8 cellular contexts compared by ENCODE assay signal in genomic region chr19:11435833-11436313, GRCh38. TPM values are rescaled to one million over a fixed set of nuclear protein-coding genes. Genes with fewer than 3 reads are reported as not detected.
A peak's percentile ranks its signal among the peaks of the same experiment; 100 is the strongest.
DNase-seq lines count a peak whose midpoint lies in the region; ATAC-seq and TF ChIP-seq lines count a peak whose summit lies in the region.

No MANE protein-coding gene starts in this region.

- peak overlapping the region; percentile 99 for H3K27ac Mint-ChIP-seq in T-helper 1 cell treated with Interleukin-12 subunit alpha and Interleukin-12 subunit beta and Interleukin-4 antibody, amounts not matched to agents 30 μg/mL and 1 μg/mL, for 36 hours

- ATAC-seq in HG03378 (IDR thresholded peaks at IDR 0.05; ENCODE audit: unreplicated experiment) (no peak), HG03442 (IDR thresholded peaks at IDR 0.05; ENCODE audit: unreplicated experiment) (no peak)

- peaks cover 12% of the 10 kb centered on the region for H3K4me1 ChIP-seq in ovary (ENCODE audit: insufficient read depth)

- DNase-seq in activated T-cell treated with anti-CD3 and anti-CD28 coated beads for 48 hours (ENCODE audit: low read depth) (peak; percentile 12), activated T-cell treated with anti-CD3 and anti-CD28 coated beads for 4 hours (no peak), erythroblast (lab: John Stamatoyannopoulos, UW) (peak; percentile 65 to 66), ovary (peak in 2 of 5 donors; percentile 54 to 56), NCI-H2171 (lab: John Stamatoyannopoulos, UW) (no peak)

- intact Hi-C loops in ovary (cut with DNase I): no loop called here

- no peaks in the 10 kb centered on the region for H3K9me3 Mint-ChIP-seq in T-helper 1 cell treated with Interleukin-12 subunit alpha and Interleukin-12 subunit beta and Interleukin-4 antibody, amounts not matched to agents 30 μg/mL and 1 μg/mL, for 36 hours

- H3K9me3 ChIP-seq in ovary: no peaks in the 10 kb centered on the region

- H3K36me3 Mint-ChIP-seq in T-helper 1 cell treated with Interleukin-12 subunit alpha and Interleukin-12 subunit beta and Interleukin-4 antibody, amounts not matched to agents 30 μg/mL and 1 μg/mL, for 36 hours (ENCODE audit: low read depth): peaks cover 17% of the 10 kb centered on the region

- peaks cover 16% of the 10 kb centered on the region for H3K4me1 Mint-ChIP-seq in T-helper 1 cell treated with Interleukin-12 subunit alpha and Interleukin-12 subunit beta and Interleukin-4 antibody, amounts not matched to agents 30 μg/mL and 1 μg/mL, for 36 hours (ENCODE audit: low read depth)

- peak; percentile 32 for TF ChIP-seq POLR2A in erythroblast (IDR thresholded peaks at IDR 0.05; ENCODE audit: low read length)
- no peak for TF ChIP-seq POLR2A in ovary (IDR thresholded peaks at IDR 0.05)

- no peaks in the 10 kb centered on the region for H3K27me3 Mint-ChIP-seq in T-helper 1 cell treated with Interleukin-12 subunit alpha and Interleukin-12 subunit beta and Interleukin-4 antibody, amounts not matched to agents 30 μg/mL and 1 μg/mL, for 36 hours (ENCODE audit: low read depth)

- WGBS in ovary, 3 donors: 2 to 3% (median 2%) methylated on average over 21 of the region's 21 CpGs

- no peak for TF ChIP-seq EP300 in ovary (IDR thresholded peaks at IDR 0.05)

- H3K4me3 Mint-ChIP-seq in T-helper 1 cell treated with Interleukin-12 subunit alpha and Interleukin-12 subunit beta and Interleukin-4 antibody, amounts not matched to agents 30 μg/mL and 1 μg/mL, for 36 hours: peak overlapping the region; percentile 100

- no peak for TF ChIP-seq CTCF in ovary (IDR thresholded peaks at IDR 0.05)

- H3K27me3 ChIP-seq in ovary: no peaks in the 10 kb centered on the region

- H3K36me3 ChIP-seq in ovary: no peaks in the 10 kb centered on the region

- peak overlapping the region in 1 of 2 donors; percentile 9 for H3K27ac ChIP-seq in ovary

- H3K4me3 ChIP-seq in ovary: peak overlapping the region; percentile 88

RNA-seq across cellular contexts. Expression of gene PRKCSH, which starts 0.4 kb away (rescaled TPM):
- 100 to 1,000 TPM in 6 of 7 donors, 10 to 100 TPM in 1; 76.5 to 338 (median 291) TPM for total RNA-seq in ovary
- polyA plus RNA-seq in ovary: 100 to 1,000 TPM; 224 to 239 TPM

RNA-seq across cellular contexts. Expression of gene ODAD3, which starts 1.0 kb away (rescaled TPM):
- 1 to 10 TPM in 2 of 7 donors, under 1 TPM in 5; 0.18 to 5.4 (median 0.56) TPM for total RNA-seq in ovary
- 1 to 10 TPM in 1 of 2 donors, under 1 TPM in 1; 0.42 to 1.1 TPM for polyA plus RNA-seq in ovary

RNA-seq across cellular contexts. Expression of gene RGL3, which starts 16.8 kb away (rescaled TPM):
- total RNA-seq in ovary: 10 to 100 TPM in 1 of 7 donors, 1 to 10 TPM in 6; 2.2 to 28.0 (median 5.6) TPM
- 10 to 100 TPM in 1 of 2 donors, 1 to 10 TPM in 1; 2.5 to 10.5 TPM for polyA plus RNA-seq in ovary

RNA-seq across cellular contexts. Expression of gene ELAVL3, which starts 45.0 kb away (rescaled TPM):
- not detected for total RNA-seq in ovary
- not detected for polyA plus RNA-seq in ovary

RNA-seq across cellular contexts. Expression of gene EPOR, which starts 51.8 kb away (rescaled TPM):
- total RNA-seq in ovary: 10 to 100 TPM in 1 of 7 donors, 1 to 10 TPM in 6; 2.5 to 19.9 (median 4.8) TPM
- 1 to 10 TPM; 3.7 to 5.0 TPM for polyA plus RNA-seq in ovary

Comparison
In these comparisons a context has a peak if more than half of its experiments do, and no peak if none do; other contexts are left out.
1. DNase-seq: peak in activated T-cell treated with anti-CD3 and anti-CD28 coated beads for 48 hours (single experiment) and erythroblast (2 of 2); none in activated T-cell treated with anti-CD3 and anti-CD28 coated beads for 4 hours (single experiment) and NCI-H2171 (single experiment).